ENCODE assay signal across 8 cellular contexts in the genomic region with DNA sequence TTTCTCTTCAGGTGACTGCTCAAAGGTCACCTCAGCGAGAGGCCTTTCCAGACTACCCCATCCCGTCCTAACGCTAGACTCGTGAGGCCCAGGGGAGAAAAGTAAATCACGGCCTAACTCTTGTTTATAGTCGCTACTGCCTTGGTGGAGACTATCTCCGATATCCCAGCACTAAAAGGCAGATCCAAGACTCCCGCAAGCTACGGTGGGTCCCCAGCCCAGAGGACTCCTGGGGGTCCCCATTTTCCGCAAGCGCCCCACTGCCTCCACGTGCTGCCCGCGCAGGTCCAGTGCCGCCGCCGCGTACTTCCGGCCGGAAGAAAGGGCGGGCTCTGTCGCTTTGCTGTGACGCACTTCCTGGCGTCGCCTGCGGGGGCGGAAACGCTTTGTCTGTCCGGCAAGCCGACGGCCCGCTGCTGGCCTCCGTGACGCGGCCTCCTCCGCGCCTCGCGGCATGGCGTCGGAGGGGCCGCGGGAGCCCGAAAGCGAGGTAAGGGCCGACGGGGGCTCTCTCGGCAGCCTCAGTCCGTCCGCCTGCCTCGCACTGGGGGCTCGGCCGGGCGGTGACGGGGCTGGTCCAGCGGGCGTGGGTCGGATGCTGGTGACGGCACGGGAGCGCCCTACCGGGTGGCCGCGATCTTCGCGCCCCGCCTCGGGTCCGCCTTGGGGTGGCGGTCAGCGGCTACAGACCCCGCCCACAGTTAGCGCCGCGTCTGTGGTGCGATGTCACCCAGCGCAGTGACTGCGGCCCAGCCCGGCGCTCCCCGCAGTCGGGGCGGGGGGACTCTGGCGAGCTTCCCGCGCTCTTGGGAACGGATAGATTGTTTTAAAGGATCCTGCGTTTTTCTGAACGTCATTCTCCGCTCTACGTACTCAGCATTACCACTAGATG. TPM values are rescaled to one million over a fixed set of nuclear protein-coding genes. Genes with fewer than 3 reads are reported as not detected.
DNase-seq lines count a peak whose midpoint lies in the region; ATAC-seq and TF ChIP-seq lines count a peak whose summit lies in the region.

A gene with protein sequence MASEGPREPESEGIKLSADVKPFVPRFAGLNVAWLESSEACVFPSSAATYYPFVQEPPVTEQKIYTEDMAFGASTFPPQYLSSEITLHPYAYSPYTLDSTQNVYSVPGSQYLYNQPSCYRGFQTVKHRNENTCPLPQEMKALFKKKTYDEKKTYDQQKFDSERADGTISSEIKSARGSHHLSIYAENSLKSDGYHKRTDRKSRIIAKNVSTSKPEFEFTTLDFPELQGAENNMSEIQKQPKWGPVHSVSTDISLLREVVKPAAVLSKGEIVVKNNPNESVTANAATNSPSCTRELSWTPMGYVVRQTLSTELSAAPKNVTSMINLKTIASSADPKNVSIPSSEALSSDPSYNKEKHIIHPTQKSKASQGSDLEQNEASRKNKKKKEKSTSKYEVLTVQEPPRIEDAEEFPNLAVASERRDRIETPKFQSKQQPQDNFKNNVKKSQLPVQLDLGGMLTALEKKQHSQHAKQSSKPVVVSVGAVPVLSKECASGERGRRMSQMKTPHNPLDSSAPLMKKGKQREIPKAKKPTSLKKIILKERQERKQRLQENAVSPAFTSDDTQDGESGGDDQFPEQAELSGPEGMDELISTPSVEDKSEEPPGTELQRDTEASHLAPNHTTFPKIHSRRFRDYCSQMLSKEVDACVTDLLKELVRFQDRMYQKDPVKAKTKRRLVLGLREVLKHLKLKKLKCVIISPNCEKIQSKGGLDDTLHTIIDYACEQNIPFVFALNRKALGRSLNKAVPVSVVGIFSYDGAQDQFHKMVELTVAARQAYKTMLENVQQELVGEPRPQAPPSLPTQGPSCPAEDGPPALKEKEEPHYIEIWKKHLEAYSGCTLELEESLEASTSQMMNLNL (plus strand): TSS at position 378 of the 892 bp plus-strand sequence. CDS start 77 bp downstream, at position 455.

- TF ChIP-seq POLR2A in uterus (IDR thresholded peaks at IDR 0.05), result peak; percentile 89 to 99

- DNase-seq in NCI-H187 treated with DMSO at 0.1 percent for 48 hours (lab: John Stamatoyannopoulos, UW) (peak; percentile 37), anterior cingulate cortex (lab: John Stamatoyannopoulos, UW) (peak; percentile 86 to 100 (median 95)), right atrium auricular region (ENCODE audit: low spot score) (peak; percentile 97), pulmonary artery endothelial cell (ENCODE audit: low read depth, low spot score) (peak; percentile 85), uterus (peak; percentile 94 to 97)

- H3K4me1 ChIP-seq in right atrium auricular region (peaks cover 0 to 32% of the 10 kb centered on the region in 2 donors), uterus (peaks cover 7 to 14% of the 10 kb centered on the region in 2 donors)

- H3K36me3 ChIP-seq in right atrium auricular region (no peaks in the 10 kb centered on the region), uterus (no peaks in the 10 kb centered on the region)

- H3K27ac ChIP-seq in right atrium auricular region (peak within 1 kb of the TSS; percentile 99 to 100), uterus (peak within 1 kb of the TSS; percentile 99 to 100)

- H3K4me3 ChIP-seq in right atrium auricular region (peak within 1 kb of the TSS; percentile 78 to 83), uterus (peak within 1 kb of the TSS; percentile 58 to 83)

- intact Hi-C loops in T-helper 2 cell treated with Interferon-gamma antibody and Interleukin-4, amounts not matched to agents 100 ng/mL and 5 ng/mL, for 36 hours (cut with micrococcal nuclease), result loop anchor here (1.0 to 5.0 kb wide), 8 partner anchors 8 to 424 kb away; a partner anchor contains a TSS
- intact Hi-C loops in uterus (cut with DNase I; ENCODE audit: low total_unique reads), result no loop called here

- H3K27me3 ChIP-seq in right atrium auricular region, result no peaks in the 10 kb centered on the region
- H3K27me3 ChIP-seq in uterus, result no peaks in the 10 kb centered on the region

- H3K9me3 ChIP-seq in right atrium auricular region (no peaks in the 10 kb centered on the region), uterus (no peaks in the 10 kb centered on the region)

- peak; percentile 89 for ATAC-seq in GM18502 (IDR thresholded peaks at IDR 0.05; ENCODE audit: poor library complexity, unreplicated experiment)
- ATAC-seq in HG02970 (IDR thresholded peaks at IDR 0.05; ENCODE audit: low FRiP score, unreplicated experiment), result peak; percentile 88

- TF ChIP-seq CTCF in right atrium auricular region (IDR thresholded peaks at IDR 0.05) (peak in 1 of 2 donors; percentile 79), uterus (IDR thresholded peaks at IDR 0.05) (peak; percentile 56 to 74 (median 72))

RNA-seq across cellular contexts. Expression of the gene that starts here (rescaled TPM):
- 44.8 and 50.9 TPM in 2 replicates for total RNA-seq in T-helper 2 cell treated with Interferon-gamma antibody and Interleukin-4, amounts not matched to agents 100 ng/mL and 5 ng/mL, for 36 hours
- 10 to 100 TPM; 15.0 to 19.9 TPM for total RNA-seq in right atrium auricular region
- 22.5 and 23.1 TPM in 2 replicates for total RNA-seq in pulmonary artery endothelial cell
- 10 to 100 TPM; 41.8 to 76.0 (median 59.8) TPM for total RNA-seq in uterus

Comparison
In these comparisons a context has a peak if more than half of its experiments do, and no peak if none do; other contexts are left out.
1. Peak in every context shown above with its lines: DNase-seq, ATAC-seq, H3K4me3 ChIP-seq and H3K27ac ChIP-seq.
2. DNase-seq: peak in every context shown above with its lines; median percentile 97 in right atrium auricular region; 96 in uterus; 95 in anterior cingulate cortex; 85 in pulmonary artery endothelial cell; 37 in NCI-H187 treated with DMSO at 0.1 percent for 48 hours.